Comparison of ENCODE assay signal across 9 cellular contexts in the genomic region with DNA sequence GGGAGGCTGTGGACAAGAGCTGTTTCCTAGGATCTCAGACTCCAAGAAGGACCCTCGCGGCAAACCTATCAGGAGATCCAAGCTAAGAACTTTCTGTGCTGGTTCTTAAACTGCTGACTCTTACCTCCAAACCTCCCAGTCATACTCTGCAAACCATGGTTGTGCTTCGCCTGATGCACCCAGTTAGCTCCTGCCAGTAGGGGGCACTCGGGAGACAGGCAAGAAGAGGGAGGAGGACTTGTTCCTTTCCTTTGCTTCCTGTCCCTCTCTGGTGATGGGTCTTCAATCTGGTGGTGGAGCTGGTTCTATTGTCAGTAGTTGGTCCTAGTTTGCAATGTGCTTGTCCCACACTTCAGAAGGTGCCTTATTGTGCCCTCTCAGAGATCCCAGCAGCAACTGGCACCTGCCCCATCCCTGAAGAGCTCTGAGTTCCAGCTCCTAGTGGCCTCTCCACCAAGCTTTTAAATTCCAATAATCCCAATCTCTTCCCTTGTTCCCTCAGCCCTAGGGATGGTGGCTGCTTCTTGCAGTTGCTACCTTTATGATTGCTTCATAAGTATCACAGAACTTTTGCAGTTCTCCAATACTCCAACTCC.
DNase-seq lines count a peak whose midpoint lies in the region; ATAC-seq and TF ChIP-seq lines count a peak whose summit lies in the region.
"Had no signal": no experiment of that assay in that cellular context is flagged by ENCODE, and none has a peak within 500 bp of the region (broad histone marks: within the 10 kb centered on the region; RNA-seq: fewer than 3 reads in every experiment).

No MANE protein-coding gene starts in this region.

- DNase-seq in DMS 273 (lab: John Stamatoyannopoulos, UW; ENCODE audit: unreplicated experiment) (peak; percentile 87), HEK293T (ENCODE audit: extremely low spot score) (peak; percentile 72), NOMO-1 treated with DMSO at 0.1 percent for 48 hours (lab: John Stamatoyannopoulos, UW; ENCODE audit: unreplicated experiment) (peak; percentile 8), left lobe of liver (ENCODE audit: low spot score) (peak; percentile 48), stromal cell of bone marrow (ENCODE audit: low read depth) (peak; percentile 13), GF-D8 (lab: John Stamatoyannopoulos, UW) (no peak)
- DNase-seq in activated naive CD8-positive, alpha-beta T cell treated with anti-CD3 and anti-CD28 coated beads for 36 hours: peak; percentile 51
- DNase-seq: naive B cell had no signal

- H3K4me3 Mint-ChIP-seq in activated naive CD8-positive, alpha-beta T cell treated with anti-CD3 and anti-CD28 coated beads for 36 hours: no peak overlapping the region

- H3K4me1 Mint-ChIP-seq in activated naive CD8-positive, alpha-beta T cell treated with anti-CD3 and anti-CD28 coated beads for 36 hours: no peaks in the 10 kb centered on the region
- H3K4me1 Mint-ChIP-seq: naive B cell had no signal

- H3K9me3 Mint-ChIP-seq in activated naive CD8-positive, alpha-beta T cell treated with anti-CD3 and anti-CD28 coated beads for 36 hours: peaks cover 8% of the 10 kb centered on the region

- H3K27me3 Mint-ChIP-seq in activated naive CD8-positive, alpha-beta T cell treated with anti-CD3 and anti-CD28 coated beads for 36 hours: peaks cover 12% of the 10 kb centered on the region

- CTCF ChIA-PET in HEK293T (lab: Yijun Ruan, JAX): interaction anchor here (0.7 to 1.9 kb wide), 20 partner anchors 11 to 660 kb away, joined by 3 to 14 read pairs (median 4); no protein-coding TSS in a partner anchor

- no peak overlapping the region for H3K27ac Mint-ChIP-seq in activated naive CD8-positive, alpha-beta T cell treated with anti-CD3 and anti-CD28 coated beads for 36 hours
- H3K27ac Mint-ChIP-seq: naive B cell had no signal

- no peaks in the 10 kb centered on the region for H3K36me3 Mint-ChIP-seq in activated naive CD8-positive, alpha-beta T cell treated with anti-CD3 and anti-CD28 coated beads for 36 hours

- POLR2A ChIA-PET in HEK293T (lab: Yijun Ruan, JAX): no interaction called here

- ATAC-seq in left lobe of liver (peak; percentile 69), HG02678 (IDR thresholded peaks at IDR 0.05; ENCODE audit: unreplicated experiment) (no peak)

TF ChIP-seq in HEK293T, 16 proteins besides CTCF, POLR2A, EP300 and RAD21:
- TF ChIP-seq TARDBP (IDR thresholded peaks at IDR 0.05) (no peak), ZNF384 (IDR thresholded peaks at IDR 0.05) (no peak), SUZ12 (IDR thresholded peaks at IDR 0.05) (no peak), LEF1 (IDR thresholded peaks at IDR 0.05; ENCODE audit: borderline replicate concordance) (no peak), FOXM1 (IDR thresholded peaks at IDR 0.05; ENCODE audit: borderline replicate concordance) (no peak), HDGF (IDR thresholded peaks at IDR 0.05; ENCODE audit: borderline replicate concordance) (no peak), CTBP1 (IDR thresholded peaks at IDR 0.05; ENCODE audit: borderline replicate concordance) (no peak), BHLHE40 (IDR thresholded peaks at IDR 0.05; ENCODE audit: borderline replicate concordance) (no peak), FOXA1 (IDR thresholded peaks at IDR 0.05) (no peak), FOXK2 (IDR thresholded peaks at IDR 0.05) (no peak), ELF4 (IDR thresholded peaks at IDR 0.05) (no peak), SP1 (IDR thresholded peaks at IDR 0.05) (no peak), NFRKB (IDR thresholded peaks at IDR 0.05) (no peak), ARNT (IDR thresholded peaks at IDR 0.05) (no peak), L3MBTL2 (conservative IDR thresholded peaks at IDR 0.05) (no peak)
- TF ChIP-seq, protein P1, sequence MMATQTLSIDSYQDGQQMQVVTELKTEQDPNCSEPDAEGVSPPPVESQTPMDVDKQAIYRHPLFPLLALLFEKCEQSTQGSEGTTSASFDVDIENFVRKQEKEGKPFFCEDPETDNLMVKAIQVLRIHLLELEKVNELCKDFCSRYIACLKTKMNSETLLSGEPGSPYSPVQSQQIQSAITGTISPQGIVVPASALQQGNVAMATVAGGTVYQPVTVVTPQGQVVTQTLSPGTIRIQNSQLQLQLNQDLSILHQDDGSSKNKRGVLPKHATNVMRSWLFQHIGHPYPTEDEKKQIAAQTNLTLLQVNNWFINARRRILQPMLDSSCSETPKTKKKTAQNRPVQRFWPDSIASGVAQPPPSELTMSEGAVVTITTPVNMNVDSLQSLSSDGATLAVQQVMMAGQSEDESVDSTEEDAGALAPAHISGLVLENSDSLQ (IDR thresholded peaks at IDR 0.05): no peak
